ENCODE assay signal across 22 cellular contexts in genomic region chr3:61600195-61600594, GRCh38. TPM values are rescaled to one million over a fixed set of nuclear protein-coding genes. Genes with fewer than 3 reads are reported as not detected.
DNase-seq lines count a peak whose midpoint lies in the region; ATAC-seq and TF ChIP-seq lines count a peak whose summit lies in the region.
"Had no signal": no experiment of that assay in that cellular context is flagged by ENCODE, and none has a peak within 500 bp of the region (broad histone marks: within the 10 kb centered on the region; RNA-seq: fewer than 3 reads in every experiment).

No MANE protein-coding gene starts in this region.

- H3K36me3 ChIP-seq in breast epithelium (no peaks in the 10 kb centered on the region), testis (ENCODE audit: low read depth, missing control alignments) (no peaks in the 10 kb centered on the region)

- TF ChIP-seq POLR2A in breast epithelium (IDR thresholded peaks at IDR 0.05) (no peak), testis (IDR thresholded peaks at IDR 0.05) (no peak)

- no peaks in the 10 kb centered on the region for H3K36me3 Mint-ChIP-seq in MCF 10A (ENCODE audit: insufficient read depth, unreplicated experiment)
- H3K36me3 Mint-ChIP-seq: CD4-positive, alpha-beta memory T cell had no signal

- H3K27ac Mint-ChIP-seq in MCF 10A (ENCODE audit: low read depth, unreplicated experiment), result no peak overlapping the region
- H3K27ac Mint-ChIP-seq: CD4-positive, alpha-beta memory T cell had no signal

- no peaks in the 10 kb centered on the region for H3K9me3 Mint-ChIP-seq in MCF 10A (ENCODE audit: unreplicated experiment)

- TF ChIP-seq CTCF in MCF 10A (IDR thresholded peaks at IDR 0.05; ENCODE audit: unreplicated experiment), result no peak
- TF ChIP-seq CTCF in breast epithelium (IDR thresholded peaks at IDR 0.05), result no peak
- no peak for TF ChIP-seq CTCF in astrocyte of the spinal cord (IDR thresholded peaks at IDR 0.05; ENCODE audit: low read depth, low read length)
- no peak for TF ChIP-seq CTCF in fibroblast of mammary gland (conservative IDR thresholded peaks at IDR 0.05; ENCODE audit: control insufficient read depth, insufficient read depth, low read depth, low read length)
- no peak for TF ChIP-seq CTCF in testis (IDR thresholded peaks at IDR 0.05)
- no peak for TF ChIP-seq CTCF in foreskin keratinocyte (conservative IDR thresholded peaks at IDR 0.05)

- no peak overlapping the region for H3K4me3 Mint-ChIP-seq in MCF 10A (ENCODE audit: unreplicated experiment)
- H3K4me3 Mint-ChIP-seq: CD4-positive, alpha-beta memory T cell; H9 had no signal

- H3K4me1 ChIP-seq in breast epithelium (no peaks in the 10 kb centered on the region), testis (peaks cover 32% of the 10 kb centered on the region), foreskin keratinocyte (peaks cover 6% of the 10 kb centered on the region)
- H3K4me1 ChIP-seq: BLaER1 treated with 17β-estradiol and CSF1 and Interleukin-3, amounts not matched to agents 10 nM and 100 nM had no signal

- H3K4me3 ChIP-seq in breast epithelium (no peak overlapping the region), astrocyte of the spinal cord (ENCODE audit: low read depth, low read length) (no peak overlapping the region), fibroblast of mammary gland (ENCODE audit: control insufficient read depth, low read depth, low read length) (no peak overlapping the region), testis (no peak overlapping the region)
- H3K4me3 ChIP-seq: BLaER1 treated with 17β-estradiol and CSF1 and Interleukin-3, amounts not matched to agents 10 nM and 100 nM; SK-N-MC had no signal

- CTCF ChIA-PET in MCF 10A (lab: Yijun Ruan, JAX), result interaction anchor here (0.6 kb wide), 1 partner anchor 140 kb away, joined by 3 read pairs; no protein-coding TSS in a partner anchor

- POLR2A ChIA-PET in MCF 10A (lab: Yijun Ruan, JAX), result interaction anchor here (0.6 to 1.9 kb wide), 4 partner anchors 13 to 295 kb away, joined by 3 to 6 read pairs (median 4); partner anchors contain the start of gene PTPRG

- peak; percentile 67 for DNase-seq in MCF 10A (ENCODE audit: unreplicated experiment)
- no peak for DNase-seq in breast epithelium (ENCODE audit: low spot score in 2 of 2)
- DNase-seq in astrocyte of the spinal cord (ENCODE audit: low read depth, low spot score), result peak; percentile 21
- peak; percentile 51 for DNase-seq in fibroblast of mammary gland (ENCODE audit: low read depth)
- DNase-seq in testis, result no peak
- no peak for DNase-seq in posterior vena cava (ENCODE audit: low spot score)
- no peak for DNase-seq in iPS-NIHi11 (ENCODE audit: low spot score)
- no peak for DNase-seq in foreskin keratinocyte
- DNase-seq: ACHN; CD4-positive, alpha-beta memory T cell; DND-41; H9; KBM-7; NCI-H1694 treated with DMSO at 0.1 percent for 48 hours; NCI-H2081 treated with DMSO at 0.1 percent for 48 hours; NCI-H446 treated with DMSO at 0.1 percent for 48 hours; NCI-H526 treated with DMSO at 0.1 percent for 48 hours; PC-3; SHP77 treated with DMSO at 0.1 percent for 48 hours had no signal

- peaks cover 12% of the 10 kb centered on the region for H3K4me1 Mint-ChIP-seq in MCF 10A (ENCODE audit: insufficient read depth, unreplicated experiment)
- H3K4me1 Mint-ChIP-seq: CD4-positive, alpha-beta memory T cell had no signal

- no peak overlapping the region for H3K27ac ChIP-seq in breast epithelium
- H3K27ac ChIP-seq in testis, result peak overlapping the region; percentile 8 to 25
- no peak overlapping the region for H3K27ac ChIP-seq in foreskin keratinocyte
- H3K27ac ChIP-seq: 22Rv1; BLaER1 treated with 17β-estradiol and CSF1 and Interleukin-3, amounts not matched to agents 10 nM and 100 nM; SK-N-MC had no signal

- no peaks in the 10 kb centered on the region for H3K27me3 ChIP-seq in breast epithelium
- H3K27me3 ChIP-seq in testis, result no peaks in the 10 kb centered on the region
- no peaks in the 10 kb centered on the region for H3K27me3 ChIP-seq in foreskin keratinocyte
- H3K27me3 ChIP-seq: BLaER1 treated with 17β-estradiol and CSF1 and Interleukin-3, amounts not matched to agents 10 nM and 100 nM had no signal

- 69 to 90% methylated on average over 2 of the region's 2 CpGs for WGBS in testis, 2 donors

- intact Hi-C loops in MCF 10A (cut with micrococcal nuclease), result no loop called here
- intact Hi-C loops in breast epithelium (cut with DNase I; ENCODE audit: low total_unique reads), result no loop called here
- intact Hi-C loops in testis (cut with DNase I; ENCODE audit: low total_unique reads), result no loop called here
- intact Hi-C loops in posterior vena cava (cut with DNase I), result no loop called here

- BruUV-seq in MCF 10A (replicated peaks; lab: Mats Ljungman, UMichigan), result no TSS peak

- no peaks in the 10 kb centered on the region for H3K9me3 ChIP-seq in breast epithelium
- H3K9me3 ChIP-seq in testis, result no peaks in the 10 kb centered on the region

- no peak for ATAC-seq in foreskin keratinocyte
- ATAC-seq: PC-3 had no signal

- H3K27me3 Mint-ChIP-seq in MCF 10A (ENCODE audit: insufficient read depth, unreplicated experiment), result no peaks in the 10 kb centered on the region
- H3K27me3 Mint-ChIP-seq: CD4-positive, alpha-beta memory T cell had no signal

- in situ Hi-C loops in astrocyte of the spinal cord (cut with HindIII; ENCODE audit: low sequenced_read_pairs), result no loop called here

RNA-seq across cellular contexts. Expression of gene PTPRG, which starts 38.8 kb away (rescaled TPM):
- 47.9 and 54.5 TPM in 2 replicates for total RNA-seq in MCF 10A (2022)
- total RNA-seq in breast epithelium, result 100 to 1,000 TPM in 1 of 3 donors, 10 to 100 TPM in 2; 42.3 to 179 (median 61.6) TPM
- total RNA-seq in testis, result 100 to 1,000 TPM in 1 of 2 donors, 10 to 100 TPM in 1; 75.4 to 107 TPM
- polyA plus RNA-seq in testis (ENCODE audit: insufficient read depth, low read depth, low replicate concordance), result 26.3 TPM
- total RNA-seq in posterior vena cava, result 10 to 100 TPM; 80.4 to 98.0 TPM
- 18.6 and 20.8 TPM in 2 replicates for total RNA-seq in foreskin keratinocyte
- 2.0 and 2.3 TPM in 2 replicates for polyA plus RNA-seq in foreskin keratinocyte
- total RNA-seq: CD4-positive, alpha-beta memory T cell had no signal
- polyA plus RNA-seq: CD4-positive, alpha-beta memory T cell had no signal

Comparison
In these comparisons a context has a peak if more than half of its experiments do, and no peak if none do; other contexts are left out.
1. DNase-seq: peak in MCF 10A (single experiment), astrocyte of the spinal cord (single experiment) and fibroblast of mammary gland (single experiment); none in breast epithelium (0 of 2), testis (single experiment), posterior vena cava (single experiment), iPS-NIHi11 (single experiment) and foreskin keratinocyte (0 of 2).
2. H3K27ac ChIP-seq: peak in testis (2 of 2); none in breast epithelium (0 of 2) and foreskin keratinocyte (single experiment).